ENCODE assay signal across 8 cellular contexts in genomic region chr1:157170677-157171515, GRCh38. TPM values are rescaled to one million over a fixed set of nuclear protein-coding genes. Genes with fewer than 3 reads are reported as not detected.
A peak's percentile ranks its signal among the peaks of the same experiment; 100 is the strongest.
DNase-seq lines count a peak whose midpoint lies in the region; ATAC-seq lines count a peak whose summit lies in the region.

No MANE protein-coding gene starts in this region.

- POLR2A ChIA-PET in activated CD4-positive, alpha-beta memory T cell treated with anti-CD3 and anti-CD28 coated beads for 36 hours (lab: Charles Lee): no interaction called here

- H3K27ac Mint-ChIP-seq in activated CD4-positive, alpha-beta memory T cell treated with anti-CD3 and anti-CD28 coated beads for 36 hours: no peak overlapping the region

- DNase-seq in A172 (ENCODE audit: low spot score) (peak; percentile 32), GDM1 (lab: John Stamatoyannopoulos, UW) (peak; percentile 20), NCI-H345 (lab: John Stamatoyannopoulos, UW) (peak; percentile 28), glomerular visceral epithelial cell (ENCODE audit: extremely low spot score) (peak; percentile 23), ureter (ENCODE audit: low spot score) (no peak)
- DNase-seq in activated CD4-positive, alpha-beta memory T cell treated with anti-CD3 and anti-CD28 coated beads for 36 hours: peak; percentile 57
- peak; percentile 17 to 45 for DNase-seq in stimulated activated CD8-positive, alpha-beta memory T cell treated with anti-CD3 and anti-CD28 coated beads, Interleukin-2, amount 100 ng/mL, for 48 hours (ENCODE audit: low read depth in 2 of 2)

- ATAC-seq in HG03097 (IDR thresholded peaks at IDR 0.05; ENCODE audit: low FRiP score, unreplicated experiment): no peak

- no peak overlapping the region for H3K4me3 Mint-ChIP-seq in activated CD4-positive, alpha-beta memory T cell treated with anti-CD3 and anti-CD28 coated beads for 36 hours

- H3K27me3 Mint-ChIP-seq in activated CD4-positive, alpha-beta memory T cell treated with anti-CD3 and anti-CD28 coated beads for 36 hours: peaks cover 15% of the 10 kb centered on the region

- H3K4me1 Mint-ChIP-seq in activated CD4-positive, alpha-beta memory T cell treated with anti-CD3 and anti-CD28 coated beads for 36 hours (ENCODE audit: low read depth): no peaks in the 10 kb centered on the region

- H3K9me3 Mint-ChIP-seq in activated CD4-positive, alpha-beta memory T cell treated with anti-CD3 and anti-CD28 coated beads for 36 hours: no peaks in the 10 kb centered on the region

- H3K36me3 Mint-ChIP-seq in activated CD4-positive, alpha-beta memory T cell treated with anti-CD3 and anti-CD28 coated beads for 36 hours: no peaks in the 10 kb centered on the region

- intact Hi-C loops in activated CD4-positive, alpha-beta memory T cell treated with anti-CD3 and anti-CD28 coated beads for 36 hours (cut with micrococcal nuclease): no loop called here

- CTCF ChIA-PET in activated CD4-positive, alpha-beta memory T cell treated with anti-CD3 and anti-CD28 coated beads for 36 hours (lab: Charles Lee): interaction anchor here (1.2 to 1.8 kb wide), 3 partner anchors 15 to 324 kb away, joined by 3 to 8 read pairs (median 4); no protein-coding TSS in a partner anchor

RNA-seq across cellular contexts. Expression of gene ETV3, which starts 32.7 kb away (rescaled TPM):
- 6.7 and 7.6 TPM in 2 replicates for total RNA-seq in A172 (2014; rRNA removed; shearing (Covaris generic))
- 10 to 100 TPM; 30.9 to 32.4 TPM for total RNA-seq in activated CD4-positive, alpha-beta memory T cell treated with anti-CD3 and anti-CD28 coated beads for 36 hours
- 52.4 TPM for total RNA-seq in ureter
